Comparison of ENCODE assay signal across 9 cellular contexts in the genomic region with DNA sequence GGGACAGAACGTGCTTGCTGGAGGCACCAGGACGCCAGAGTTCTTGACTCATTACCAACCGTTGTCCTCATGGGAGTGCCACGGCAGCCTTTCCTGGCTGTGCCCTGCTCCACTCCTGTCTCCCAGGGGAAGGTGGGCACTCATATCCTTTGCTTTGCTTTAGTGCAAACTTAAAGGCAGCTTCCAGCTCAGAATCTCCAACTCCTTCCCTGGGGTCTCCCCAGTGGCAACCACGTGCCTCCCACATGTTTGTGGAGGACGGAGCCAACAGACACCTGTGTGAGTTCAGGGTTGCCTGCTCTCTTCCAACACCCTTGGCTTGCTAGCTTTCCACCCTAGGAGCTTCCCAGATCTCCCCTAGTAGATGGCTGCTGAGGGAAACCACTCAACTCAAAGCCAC. TPM values are rescaled to one million over a fixed set of nuclear protein-coding genes. Genes with fewer than 3 reads are reported as not detected.
"Had no signal": no experiment of that assay in that cellular context is flagged by ENCODE, and none has a peak within 500 bp of the region (broad histone marks: within the 10 kb centered on the region; RNA-seq: fewer than 3 reads in every experiment).

No MANE protein-coding gene starts in this region.

- H3K4me3 ChIP-seq: K562 had no signal

- FAIRE-seq: HTR-8/SVneo, K562 had no signal

- ATAC-seq: K562 had no signal

- H3K27ac ChIP-seq: HL-60 had no signal

- DNase-seq: IMR-90, KBM-7, KG1 had no signal

RNA-seq across cellular contexts. Expression of a gene that starts 52.0 kb away (rescaled TPM):
- total RNA-seq: HT-29, HT1080, IMR-90 had no signal
- polyA plus RNA-seq: IgD-negative memory B cell, IMR-90 had no signal
